Comparison of ENCODE assay signal across 8 cellular contexts in genomic region chr22:40855960-40856512, GRCh38. TPM values are rescaled to one million over a fixed set of nuclear protein-coding genes. Genes with fewer than 3 reads are reported as not detected.
DNase-seq lines count a peak whose midpoint lies in the region; ATAC-seq and TF ChIP-seq lines count a peak whose summit lies in the region.

No MANE protein-coding gene starts in this region.

- H3K36me3 Mint-ChIP-seq in WTC11 (peaks cover 9% of the 10 kb centered on the region), naive B cell (peaks cover 0 to 5% of the 10 kb centered on the region in 2 donors)

- H3K79me2 ChIP-seq in KMS-11 (ENCODE audit: insufficient read depth, low read depth) (peaks cover 89% of the 10 kb centered on the region), fibroblast of lung (ENCODE audit: control insufficient read depth, insufficient read depth, low read length) (peaks cover 90% of the 10 kb centered on the region)

- ATAC-seq in GM21619 (IDR thresholded peaks at IDR 0.05; ENCODE audit: unreplicated experiment) (peak; percentile 22), WTC11 (peak; percentile 47), naive B cell (ENCODE audit: low read depth in 2 of 2) (peak; percentile 4 to 11)

- peak; percentile 16 for DNase-seq in NK-92 treated with Interleukin-12 subunit alpha and Interleukin-12 subunit beta, amount 100 ng/mL, for 24 hours (lab: John Stamatoyannopoulos, UW)
- DNase-seq in NK-92 (lab: John Stamatoyannopoulos, UW; ENCODE audit: unreplicated experiment), result no peak
- DNase-seq in WTC11 (ENCODE audit: low spot score), result peak; percentile 61
- peak; percentile 29 to 38 for DNase-seq in fibroblast of lung (ENCODE audit: low read depth in 2 of 2)
- no peak for DNase-seq in naive B cell
- DNase-seq in SKM-1 (lab: John Stamatoyannopoulos, UW; ENCODE audit: unreplicated experiment), result no peak

- H3K9me3 ChIP-seq in fibroblast of lung (ENCODE audit: control insufficient read depth, insufficient read depth, low read depth, low read length), result no peaks in the 10 kb centered on the region

- H3K27me3 Mint-ChIP-seq in WTC11 (ENCODE audit: low read depth), result no peaks in the 10 kb centered on the region
- no peaks in the 10 kb centered on the region for H3K27me3 Mint-ChIP-seq in naive B cell

- H3K4me3 ChIP-seq in KMS-11 (IDR thresholded peaks at IDR 0.05; ENCODE audit: insufficient read depth, low read depth, low read length) (no peak overlapping the region), fibroblast of lung (replicated peaks in 1 of 4; ENCODE audit: control extremely low read depth in 1 of 4, insufficient read depth in 1 of 4, low read depth in 3 of 4, low read length in 4 of 4) (peak overlapping the region; percentile 59 to 99 (median 86))

- POLR2A ChIA-PET in WTC11 (lab: Charles Lee), result interaction anchor here (0.6 to 1.5 kb wide), 5 partner anchors 43 to 251 kb away, joined by 3 to 4 read pairs (median 3); partner anchors contain the start of gene MRTFA

- H3K4me1 Mint-ChIP-seq in WTC11 (peaks cover 33% of the 10 kb centered on the region), naive B cell (peaks cover 18 to 46% (median 25%) of the 10 kb centered on the region in 3 donors)

- H3K27ac ChIP-seq in KMS-11, result peak overlapping the region; percentile 85
- peak overlapping the region; percentile 93 for H3K27ac ChIP-seq in fibroblast of lung (ENCODE audit: insufficient read depth, low read length)

- H3K4me1 ChIP-seq in KMS-11 (ENCODE audit: low read depth, poor library complexity, severe bottlenecking) (peaks cover 48% of the 10 kb centered on the region), fibroblast of lung (ENCODE audit: control insufficient read depth, extremely low read depth, insufficient read depth, low read length) (peaks cover 3% of the 10 kb centered on the region)

- H3K4me3 Mint-ChIP-seq in WTC11 (peak overlapping the region; percentile 99), naive B cell (peak overlapping the region; percentile 86 to 100 (median 97))

- TF ChIP-seq CTCF in KMS-11 (conservative IDR thresholded peaks at IDR 0.05; ENCODE audit: low read depth, low read length), result no peak
- TF ChIP-seq CTCF in WTC11 (IDR thresholded peaks at IDR 0.05), result no peak
- no peak for TF ChIP-seq CTCF in fibroblast of lung (conservative IDR thresholded peaks at IDR 0.05 in 1 of 2, IDR thresholded peaks at IDR 0.05 in 1 of 2; ENCODE audit: low read depth in 1 of 2, low read length in 2 of 2)

- H3K4me2 ChIP-seq in KMS-11 (peak overlapping the region; percentile 98), fibroblast of lung (ENCODE audit: extremely low read depth, insufficient read depth, low read length) (peak overlapping the region; percentile 76)

- H3K9me3 Mint-ChIP-seq in WTC11 (no peaks in the 10 kb centered on the region), naive B cell (no peaks in the 10 kb centered on the region)

- peak overlapping the region; percentile 50 for H2AFZ ChIP-seq in KMS-11 (ENCODE audit: low read depth)
- H2AFZ ChIP-seq in fibroblast of lung (ENCODE audit: low read length), result peak overlapping the region; percentile 35

- H4K20me1 ChIP-seq in KMS-11 (ENCODE audit: insufficient read depth) (peaks cover 18% of the 10 kb centered on the region), fibroblast of lung (ENCODE audit: control insufficient read depth, extremely low read depth, insufficient read depth, low read length) (no peaks in the 10 kb centered on the region)

- no peaks in the 10 kb centered on the region for H3K27me3 ChIP-seq in KMS-11 (ENCODE audit: insufficient read depth, low read depth)
- H3K27me3 ChIP-seq in fibroblast of lung (ENCODE audit: control insufficient read depth, insufficient read depth, low read length), result no peaks in the 10 kb centered on the region

- H3K27ac Mint-ChIP-seq in WTC11, result peak overlapping the region; percentile 100
- peak overlapping the region; percentile 97 to 100 (median 100) for H3K27ac Mint-ChIP-seq in naive B cell

- H3K9ac ChIP-seq in KMS-11, result peak overlapping the region; percentile 84
- H3K9ac ChIP-seq in fibroblast of lung (ENCODE audit: insufficient read depth, low read length), result peak overlapping the region; percentile 89

- CTCF ChIA-PET in WTC11 (lab: Charles Lee), result interaction anchor here (0.6 to 2.0 kb wide), 5 partner anchors 43 to 529 kb away, joined by 3 to 6 read pairs (median 5); no protein-coding TSS in a partner anchor

- H3K36me3 ChIP-seq in KMS-11 (ENCODE audit: insufficient read depth) (no peaks in the 10 kb centered on the region), fibroblast of lung (ENCODE audit: control insufficient read depth, insufficient read depth, low read length) (no peaks in the 10 kb centered on the region)

TF ChIP-seq in WTC11, 78 proteins besides CTCF, POLR2A, EP300 and RAD21 (continues in another document):
- no peak for TF ChIP-seq TEAD1 (CRISPR knock-in tag; IDR thresholded peaks at IDR 0.05)
- TF ChIP-seq, protein P1, sequence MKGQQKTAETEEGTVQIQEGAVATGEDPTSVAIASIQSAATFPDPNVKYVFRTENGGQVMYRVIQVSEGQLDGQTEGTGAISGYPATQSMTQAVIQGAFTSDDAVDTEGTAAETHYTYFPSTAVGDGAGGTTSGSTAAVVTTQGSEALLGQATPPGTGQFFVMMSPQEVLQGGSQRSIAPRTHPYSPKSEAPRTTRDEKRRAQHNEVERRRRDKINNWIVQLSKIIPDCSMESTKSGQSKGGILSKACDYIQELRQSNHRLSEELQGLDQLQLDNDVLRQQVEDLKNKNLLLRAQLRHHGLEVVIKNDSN (CRISPR knock-in tag; IDR thresholded peaks at IDR 0.05), result no peak
- 0 out of 2 replicates have a peak, but pooled peaks have one; percentile 64 for TF ChIP-seq MYBL2 (CRISPR knock-in tag; IDR thresholded peaks at IDR 0.05)
- no peak for TF ChIP-seq OVOL2 (CRISPR knock-in tag; IDR thresholded peaks at IDR 0.05; ENCODE audit: borderline replicate concordance)
- TF ChIP-seq ZNF532 (CRISPR knock-in tag; IDR thresholded peaks at IDR 0.05; ENCODE audit: borderline replicate concordance), result no peak
- TF ChIP-seq RORB (CRISPR knock-in tag; IDR thresholded peaks at IDR 0.05), result no peak
- TF ChIP-seq, protein P2, sequence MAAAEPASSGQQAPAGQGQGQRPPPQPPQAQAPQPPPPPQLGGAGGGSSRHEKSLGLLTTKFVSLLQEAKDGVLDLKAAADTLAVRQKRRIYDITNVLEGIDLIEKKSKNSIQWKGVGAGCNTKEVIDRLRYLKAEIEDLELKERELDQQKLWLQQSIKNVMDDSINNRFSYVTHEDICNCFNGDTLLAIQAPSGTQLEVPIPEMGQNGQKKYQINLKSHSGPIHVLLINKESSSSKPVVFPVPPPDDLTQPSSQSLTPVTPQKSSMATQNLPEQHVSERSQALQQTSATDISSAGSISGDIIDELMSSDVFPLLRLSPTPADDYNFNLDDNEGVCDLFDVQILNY (CRISPR knock-in tag; IDR thresholded peaks at IDR 0.05), result 0 out of 2 replicates have a peak, but pooled peaks have one; percentile 56

RNA-seq across cellular contexts. Expression of gene ST13, which starts 0.4 kb away (rescaled TPM):
- 289 to 303 TPM (median 291 TPM) in 3 replicates for total RNA-seq in WTC11 (2021)
- 239 and 293 TPM in 2 replicates for total RNA-seq in fibroblast of lung
- 199 and 266 TPM in 2 replicates for polyA plus RNA-seq in fibroblast of lung
- 274 and 323 TPM in 2 replicates for polyA plus RNA-seq in fibroblast of lung (2012)
- 21.7 and 70.2 TPM in 2 replicates for polyA minus RNA-seq in fibroblast of lung (ENCODE audit: low replicate concordance)
- 100 to 1,000 TPM; 123 to 204 (median 170) TPM for polyA plus RNA-seq in naive B cell (ENCODE audit: low read depth in 6 of 6)

RNA-seq across cellular contexts. Expression of gene XPNPEP3, which starts 0.9 kb away (rescaled TPM):
- total RNA-seq in WTC11 (2021) (25.9 to 28.2 TPM (median 27.5 TPM) in 3 replicates), fibroblast of lung (7.7 and 9.1 TPM in 2 replicates)
- polyA plus RNA-seq in fibroblast of lung (15.2 and 16.2 TPM in 2 replicates), naive B cell (ENCODE audit: low read depth in 6 of 6) (10 to 100 TPM in 2 of 6 donors, 1 to 10 TPM in 4; 2.5 to 14.9 (median 7.8) TPM)
- polyA plus RNA-seq in fibroblast of lung (2012), result 7.4 and 9.2 TPM in 2 replicates
- 16.1 and 49.3 TPM in 2 replicates for polyA minus RNA-seq in fibroblast of lung (ENCODE audit: low replicate concordance)

RNA-seq across cellular contexts. Expression of gene DNAJB7, which starts 5.9 kb away (rescaled TPM):
- total RNA-seq in WTC11 (2021) (not detected in 3 replicates), fibroblast of lung (not detected in 2 replicates)
- polyA plus RNA-seq in fibroblast of lung (not detected in 2 replicates), naive B cell (ENCODE audit: low read depth in 6 of 6) (under 1 TPM in 2 of 6 donors, not detected in 4; 0.16 to 0.20 TPM)
- not detected in 2 replicates for polyA plus RNA-seq in fibroblast of lung (2012)
- not detected in 2 replicates for polyA minus RNA-seq in fibroblast of lung (ENCODE audit: low replicate concordance)

RNA-seq across cellular contexts. Expression of gene SLC25A17, which starts 36.9 kb away (rescaled TPM):
- total RNA-seq in WTC11 (2021) (22.0 to 29.6 TPM (median 25.2 TPM) in 3 replicates), fibroblast of lung (11.3 and 12.9 TPM in 2 replicates)
- polyA plus RNA-seq in fibroblast of lung (26.5 and 28.7 TPM in 2 replicates), naive B cell (ENCODE audit: low read depth in 6 of 6) (10 to 100 TPM; 15.8 to 41.7 (median 25.4) TPM)
- 18.2 and 20.5 TPM in 2 replicates for polyA plus RNA-seq in fibroblast of lung (2012)
- polyA minus RNA-seq in fibroblast of lung (ENCODE audit: low replicate concordance), result 7.1 and 8.4 TPM in 2 replicates

Comparison
In these comparisons a context has a peak if more than half of its experiments do, and no peak if none do; other contexts are left out.
1. DNase-seq: peak in NK-92 treated with Interleukin-12 subunit alpha and Interleukin-12 subunit beta, amount 100 ng/mL, for 24 hours (single experiment), WTC11 (single experiment) and fibroblast of lung (2 of 2); none in NK-92 (single experiment), naive B cell (single experiment) and SKM-1 (single experiment).
2. Peak in every context shown above with its lines, with median percentiles within 50 percentile points of each other: ATAC-seq.